1 cellular context compared by ENCODE assay signal in genomic region chr4:175273995-175274753, GRCh38.
TF ChIP-seq lines count a peak whose summit lies in the region.

No MANE protein-coding gene starts in this region.

TF ChIP-seq in IMR-90, 13 proteins besides CTCF, POLR2A, EP300 and RAD21:
- no peak for TF ChIP-seq FOS (IDR thresholded peaks at IDR 0.05; ENCODE audit: low read depth, low read length)
- peak; percentile 95 for TF ChIP-seq CEBPB (IDR thresholded peaks at IDR 0.05; ENCODE audit: low read depth, low read length)
